Comparison of ENCODE assay signal across 23 cellular contexts in genomic region chr2:31244101-31244500, GRCh38. TPM values are rescaled to one million over a fixed set of nuclear protein-coding genes. Genes with fewer than 3 reads are reported as not detected.
"Had no signal": no experiment of that assay in that cellular context is flagged by ENCODE, and none has a peak within 500 bp of the region (broad histone marks: within the 10 kb centered on the region; RNA-seq: fewer than 3 reads in every experiment).

No MANE protein-coding gene starts in this region.

- DNase-seq: effector CD8-positive, alpha-beta T cell; foreskin keratinocyte; kidney; mucosa of descending colon; naive B cell; small intestine; stimulated activated CD4-positive, alpha-beta T cell treated with anti-CD3 and anti-CD28 coated beads, Interleukin-15, amount 100 ng/mL, for 24 hours; stimulated activated CD4-positive, alpha-beta T cell treated with anti-CD3 and anti-CD28 coated beads, Interleukin-2, amount 100 ng/mL, for 48 hours; stimulated activated naive CD4-positive, alpha-beta T cell; stomach; thyroid gland; trophoblast cell had no signal

- H3K4me3 Mint-ChIP-seq: dendritic cell treated with granulocyte-macrophage colony-stimulating factor and Interleukin-4, amounts not matched to agents 40 ng/mL and 50 ng/mL, for 4 days; naive B cell; natural killer cell treated with Interleukin-12 subunit alpha and Interleukin-12 subunit beta and Interleukin-15 and Interleukin-18, amount 100 ng/mL, for 72 hours; neural crest cell had no signal

- H2AFZ ChIP-seq: hepatocyte, parathyroid adenoma had no signal

- H3K27me3 ChIP-seq: esophagus muscularis mucosa, foreskin keratinocyte, gastroesophageal sphincter, heart left ventricle, hepatocyte, right lobe of liver, stomach, thyroid gland had no signal

- H3K9me3 Mint-ChIP-seq: dendritic cell treated with granulocyte-macrophage colony-stimulating factor and Interleukin-4, amounts not matched to agents 40 ng/mL and 50 ng/mL, for 4 days; naive B cell; natural killer cell treated with Interleukin-12 subunit alpha and Interleukin-12 subunit beta and Interleukin-15 and Interleukin-18, amount 100 ng/mL, for 72 hours; neural crest cell had no signal

- H3K36me3 ChIP-seq: right lobe of liver, thyroid gland had no signal

- ATAC-seq: foreskin keratinocyte; gastroesophageal sphincter; heart left ventricle; left lobe of liver; mucosa of descending colon; natural killer cell treated with Interleukin-12 subunit alpha and Interleukin-12 subunit beta and Interleukin-15 and Interleukin-18, amount 100 ng/mL, for 72 hours; right lobe of liver had no signal

- H3K9me3 ChIP-seq: esophagus muscularis mucosa, gastroesophageal sphincter, heart left ventricle, mucosa of descending colon, right lobe of liver, stomach, thyroid gland had no signal

- H3K27ac ChIP-seq: esophagus muscularis mucosa, foreskin keratinocyte, gastroesophageal sphincter, heart left ventricle, hepatocyte, parathyroid adenoma, right lobe of liver, stomach, thyroid gland had no signal

- H3K4me1 Mint-ChIP-seq: neural crest cell had no signal

- H3K36me3 Mint-ChIP-seq: natural killer cell treated with Interleukin-12 subunit alpha and Interleukin-12 subunit beta and Interleukin-15 and Interleukin-18, amount 100 ng/mL, for 72 hours had no signal

- H3K27me3 Mint-ChIP-seq: dendritic cell treated with granulocyte-macrophage colony-stimulating factor and Interleukin-4, amounts not matched to agents 40 ng/mL and 50 ng/mL, for 4 days; naive B cell; natural killer cell treated with Interleukin-12 subunit alpha and Interleukin-12 subunit beta and Interleukin-15 and Interleukin-18, amount 100 ng/mL, for 72 hours; progenitor cell of endocrine pancreas had no signal

- H3K79me2 ChIP-seq: hepatocyte, parathyroid adenoma had no signal

- H3K4me2 ChIP-seq: hepatocyte had no signal

- H3K4me1 ChIP-seq: foreskin keratinocyte, parathyroid adenoma, right lobe of liver had no signal

- H3K9ac ChIP-seq: parathyroid adenoma had no signal

- H3K4me3 ChIP-seq: esophagus muscularis mucosa, gastroesophageal sphincter, heart left ventricle, hepatocyte, mucosa of descending colon, right lobe of liver, stomach, thyroid gland had no signal

- H3K27ac Mint-ChIP-seq: dendritic cell treated with granulocyte-macrophage colony-stimulating factor and Interleukin-4, amounts not matched to agents 40 ng/mL and 50 ng/mL, for 4 days; natural killer cell treated with Interleukin-12 subunit alpha and Interleukin-12 subunit beta and Interleukin-15 and Interleukin-18, amount 100 ng/mL, for 72 hours; progenitor cell of endocrine pancreas had no signal

RNA-seq across cellular contexts. Expression of gene CAPN14, which starts 26.8 kb away (rescaled TPM):
- total RNA-seq: left lobe of liver had no signal
